ENCODE assay signal across 8 cellular contexts in genomic region chr15:51281368-51281967, GRCh38. TPM values are rescaled to one million over a fixed set of nuclear protein-coding genes. Genes with fewer than 3 reads are reported as not detected.
DNase-seq lines count a peak whose midpoint lies in the region; ATAC-seq and TF ChIP-seq lines count a peak whose summit lies in the region.

No MANE protein-coding gene starts in this region.

- intact Hi-C loops in Right ventricle myocardium superior (cut with DNase I) (no loop called here), prostate gland (cut with DNase I) (no loop called here)

- no peak overlapping the region for H3K9ac ChIP-seq in Loucy (ENCODE audit: low read depth, low read length, poor library complexity, severe bottlenecking)

- H3K79me2 ChIP-seq in Loucy (ENCODE audit: insufficient read depth, low read length), result no peaks in the 10 kb centered on the region

- H3K36me3 ChIP-seq in Loucy (ENCODE audit: insufficient read depth, low read length), result no peaks in the 10 kb centered on the region
- no peaks in the 10 kb centered on the region for H3K36me3 ChIP-seq in prostate gland

- peak; percentile 7 for DNase-seq in AG09309 (ENCODE audit: low read depth)
- peak; percentile 12 to 29 for DNase-seq in activated CD4-positive, alpha-beta T cell treated with anti-CD3 and anti-CD28 coated beads, Interleukin-2, amount 50 U/mL, for 48 hours
- peak; percentile 79 for DNase-seq in Right ventricle myocardium superior
- DNase-seq in prostate gland (ENCODE audit: low spot score), result peak; percentile 15
- DNase-seq in epidermal melanocyte (ENCODE audit: insufficient read length, low spot score), result no peak
- DNase-seq in activated effector memory CD4-positive, alpha-beta T cell treated with Interleukin-2 at 50 U/mL for 16 hours, result no peak

- H3K4me3 ChIP-seq in AG09309 (ENCODE audit: control insufficient read depth, low read depth, low read length), result no peak overlapping the region
- no peak overlapping the region for H3K4me3 ChIP-seq in GM12875 (ENCODE audit: low read depth, low read length)
- H3K4me3 ChIP-seq in Loucy (ENCODE audit: low read length, poor library complexity, severe bottlenecking), result no peak overlapping the region
- no peak overlapping the region for H3K4me3 ChIP-seq in prostate gland

- no peaks in the 10 kb centered on the region for H3K9me2 ChIP-seq in Loucy (replicated peaks; ENCODE audit: low read depth, low read length)

- H3K4me1 ChIP-seq in Loucy (ENCODE audit: insufficient read depth, low read length, poor library complexity, severe bottlenecking), result peaks cover 49% of the 10 kb centered on the region
- H3K4me1 ChIP-seq in prostate gland (replicated peaks), result no peaks in the 10 kb centered on the region

- H2AFZ ChIP-seq in Loucy (ENCODE audit: low read length), result peak overlapping the region; percentile 63

- ATAC-seq in Right ventricle myocardium superior (ENCODE audit: poor library complexity), result peak; percentile 98

- peak; percentile 84 for TF ChIP-seq CTCF in AG09309 (IDR thresholded peaks at IDR 0.05; ENCODE audit: control insufficient read depth, insufficient read depth, low read depth, low read length, missing control alignments)
- peak; percentile 71 for TF ChIP-seq CTCF in GM12875 (IDR thresholded peaks at IDR 0.05; ENCODE audit: borderline replicate concordance, insufficient read depth, low read depth, low read length)
- TF ChIP-seq CTCF in Loucy (conservative IDR thresholded peaks at IDR 0.05; ENCODE audit: low read length), result peak; percentile 80
- TF ChIP-seq CTCF in prostate gland (IDR thresholded peaks at IDR 0.05), result peak in 3 of 4 experiments; percentile 33 to 52 (median 50)

- WGBS in prostate gland, result 69% methylated on average over 4 of the region's 4 CpGs

- H3K27me3 ChIP-seq in Loucy (ENCODE audit: insufficient read depth, low read length, poor library complexity, severe bottlenecking) (no peaks in the 10 kb centered on the region), prostate gland (replicated peaks; ENCODE audit: insufficient read depth) (no peaks in the 10 kb centered on the region)

- H3K9me3 ChIP-seq in Loucy (ENCODE audit: insufficient read depth, low read depth, low read length) (no peaks in the 10 kb centered on the region), prostate gland (no peaks in the 10 kb centered on the region)

- H3K4me2 ChIP-seq in Loucy (ENCODE audit: low read depth, low read length, poor library complexity, severe bottlenecking), result no peak overlapping the region

- H3K27ac ChIP-seq in prostate gland, result no peak overlapping the region

- no peaks in the 10 kb centered on the region for H3F3A ChIP-seq in Loucy (ENCODE audit: low read depth)

- no peak for TF ChIP-seq POLR2A in prostate gland (IDR thresholded peaks at IDR 0.05)

- no peaks in the 10 kb centered on the region for H4K20me1 ChIP-seq in Loucy (ENCODE audit: insufficient read depth, low read length, poor library complexity, severe bottlenecking)

RNA-seq across cellular contexts. Expression of gene CYP19A1, which starts 56.9 kb away (rescaled TPM):
- 0.19 TPM for total RNA-seq in Right ventricle myocardium superior
- total RNA-seq in prostate gland, result 1 to 10 TPM in 1 of 2 donors, not detected in 1; 4.4 TPM

RNA-seq across cellular contexts. Expression of gene GLDN, which starts 60.0 kb away (rescaled TPM):
- total RNA-seq in Right ventricle myocardium superior (9.1 TPM), prostate gland (1 to 10 TPM; 1.2 to 1.4 TPM)

Comparison
In these comparisons a context has a peak if more than half of its experiments do, and no peak if none do; other contexts are left out.
1. DNase-seq: peak in AG09309 (single experiment), activated CD4-positive, alpha-beta T cell treated with anti-CD3 and anti-CD28 coated beads, Interleukin-2, amount 50 U/mL, for 48 hours (2 of 2), Right ventricle myocardium superior (single experiment) and prostate gland (single experiment); none in epidermal melanocyte (single experiment) and activated effector memory CD4-positive, alpha-beta T cell treated with Interleukin-2 at 50 U/mL for 16 hours (single experiment).
2. Peak in every context shown above with its lines, with median percentiles within 50 percentile points of each other: CTCF ChIP-seq.